ENCODE assay signal across 2 cellular contexts in the genomic region with DNA sequence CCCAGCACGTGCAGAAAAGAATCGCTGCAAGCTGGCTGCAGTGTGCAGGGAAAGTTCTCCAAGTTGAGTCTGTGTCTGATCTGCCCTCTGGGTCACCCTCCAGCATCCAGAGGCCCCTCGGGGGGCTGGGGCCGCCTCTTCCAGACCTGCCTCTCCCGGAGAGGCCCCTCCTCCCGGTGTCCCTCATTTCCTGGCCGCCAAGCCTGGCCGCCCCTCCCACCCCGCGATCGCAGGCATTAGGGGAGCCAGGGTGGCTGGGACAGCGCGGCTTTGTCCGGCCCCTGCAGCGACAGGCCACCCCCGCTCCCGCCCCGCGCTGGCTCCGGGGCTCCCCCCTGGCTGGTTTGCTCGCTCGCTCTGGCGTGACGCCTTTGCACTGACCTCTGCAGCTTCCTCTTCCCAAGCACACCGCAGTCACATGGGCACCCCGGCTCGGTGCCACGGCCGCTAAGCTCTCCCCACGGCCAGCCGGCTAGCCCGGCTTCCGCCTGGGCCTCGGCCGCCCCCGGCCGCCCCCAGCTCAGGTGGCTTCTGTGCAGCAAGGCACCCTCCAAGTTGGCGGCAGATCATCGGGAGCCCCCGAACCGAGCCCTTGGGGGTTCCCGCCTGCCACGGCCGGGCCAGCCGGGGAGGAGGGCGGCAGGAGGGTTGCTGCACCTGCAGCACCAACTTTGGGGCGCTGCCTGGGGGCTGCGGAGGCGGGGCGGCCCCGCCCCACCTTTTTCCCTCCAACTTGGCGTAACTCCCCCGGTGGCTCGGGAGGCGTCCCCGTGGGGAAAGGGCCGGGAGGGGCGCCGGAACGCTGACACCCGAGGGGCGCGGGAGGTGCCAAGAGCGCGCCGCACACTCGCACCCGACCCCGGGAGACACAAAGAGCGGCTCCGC.
A peak's percentile ranks its signal among the peaks of the same experiment; 100 is the strongest.
TF ChIP-seq lines count a peak whose summit lies in the region.

No MANE protein-coding gene starts in this region.

TF ChIP-seq in WTC11, 78 proteins besides CTCF, POLR2A, EP300 and RAD21 (continued from another document):
- TF ChIP-seq, protein P1, sequence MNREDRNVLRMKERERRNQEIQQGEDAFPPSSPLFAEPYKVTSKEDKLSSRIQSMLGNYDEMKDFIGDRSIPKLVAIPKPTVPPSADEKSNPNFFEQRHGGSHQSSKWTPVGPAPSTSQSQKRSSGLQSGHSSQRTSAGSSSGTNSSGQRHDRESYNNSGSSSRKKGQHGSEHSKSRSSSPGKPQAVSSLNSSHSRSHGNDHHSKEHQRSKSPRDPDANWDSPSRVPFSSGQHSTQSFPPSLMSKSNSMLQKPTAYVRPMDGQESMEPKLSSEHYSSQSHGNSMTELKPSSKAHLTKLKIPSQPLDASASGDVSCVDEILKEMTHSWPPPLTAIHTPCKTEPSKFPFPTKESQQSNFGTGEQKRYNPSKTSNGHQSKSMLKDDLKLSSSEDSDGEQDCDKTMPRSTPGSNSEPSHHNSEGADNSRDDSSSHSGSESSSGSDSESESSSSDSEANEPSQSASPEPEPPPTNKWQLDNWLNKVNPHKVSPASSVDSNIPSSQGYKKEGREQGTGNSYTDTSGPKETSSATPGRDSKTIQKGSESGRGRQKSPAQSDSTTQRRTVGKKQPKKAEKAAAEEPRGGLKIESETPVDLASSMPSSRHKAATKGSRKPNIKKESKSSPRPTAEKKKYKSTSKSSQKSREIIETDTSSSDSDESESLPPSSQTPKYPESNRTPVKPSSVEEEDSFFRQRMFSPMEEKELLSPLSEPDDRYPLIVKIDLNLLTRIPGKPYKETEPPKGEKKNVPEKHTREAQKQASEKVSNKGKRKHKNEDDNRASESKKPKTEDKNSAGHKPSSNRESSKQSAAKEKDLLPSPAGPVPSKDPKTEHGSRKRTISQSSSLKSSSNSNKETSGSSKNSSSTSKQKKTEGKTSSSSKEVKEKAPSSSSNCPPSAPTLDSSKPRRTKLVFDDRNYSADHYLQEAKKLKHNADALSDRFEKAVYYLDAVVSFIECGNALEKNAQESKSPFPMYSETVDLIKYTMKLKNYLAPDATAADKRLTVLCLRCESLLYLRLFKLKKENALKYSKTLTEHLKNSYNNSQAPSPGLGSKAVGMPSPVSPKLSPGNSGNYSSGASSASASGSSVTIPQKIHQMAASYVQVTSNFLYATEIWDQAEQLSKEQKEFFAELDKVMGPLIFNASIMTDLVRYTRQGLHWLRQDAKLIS (CRISPR knock-in tag; IDR thresholded peaks at IDR 0.05; ENCODE audit: borderline replicate concordance): no peak
- TF ChIP-seq ZNF317 (CRISPR knock-in tag; IDR thresholded peaks at IDR 0.05; ENCODE audit: borderline replicate concordance, low read depth) (no peak), MYBL2 (CRISPR knock-in tag; IDR thresholded peaks at IDR 0.05) (0 out of 2 replicates have a peak, but pooled peaks have one; percentile 69), NR2C2 (CRISPR knock-in tag; IDR thresholded peaks at IDR 0.05) (no peak), SMAD3 (CRISPR knock-in tag; IDR thresholded peaks at IDR 0.05; ENCODE audit: borderline replicate concordance) (no peak)
- TF ChIP-seq, protein P2, sequence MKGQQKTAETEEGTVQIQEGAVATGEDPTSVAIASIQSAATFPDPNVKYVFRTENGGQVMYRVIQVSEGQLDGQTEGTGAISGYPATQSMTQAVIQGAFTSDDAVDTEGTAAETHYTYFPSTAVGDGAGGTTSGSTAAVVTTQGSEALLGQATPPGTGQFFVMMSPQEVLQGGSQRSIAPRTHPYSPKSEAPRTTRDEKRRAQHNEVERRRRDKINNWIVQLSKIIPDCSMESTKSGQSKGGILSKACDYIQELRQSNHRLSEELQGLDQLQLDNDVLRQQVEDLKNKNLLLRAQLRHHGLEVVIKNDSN (CRISPR knock-in tag; IDR thresholded peaks at IDR 0.05): peak; percentile 75
- TF ChIP-seq, protein P3, sequence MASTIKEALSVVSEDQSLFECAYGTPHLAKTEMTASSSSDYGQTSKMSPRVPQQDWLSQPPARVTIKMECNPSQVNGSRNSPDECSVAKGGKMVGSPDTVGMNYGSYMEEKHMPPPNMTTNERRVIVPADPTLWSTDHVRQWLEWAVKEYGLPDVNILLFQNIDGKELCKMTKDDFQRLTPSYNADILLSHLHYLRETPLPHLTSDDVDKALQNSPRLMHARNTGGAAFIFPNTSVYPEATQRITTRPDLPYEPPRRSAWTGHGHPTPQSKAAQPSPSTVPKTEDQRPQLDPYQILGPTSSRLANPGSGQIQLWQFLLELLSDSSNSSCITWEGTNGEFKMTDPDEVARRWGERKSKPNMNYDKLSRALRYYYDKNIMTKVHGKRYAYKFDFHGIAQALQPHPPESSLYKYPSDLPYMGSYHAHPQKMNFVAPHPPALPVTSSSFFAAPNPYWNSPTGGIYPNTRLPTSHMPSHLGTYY (CRISPR knock-in tag; IDR thresholded peaks at IDR 0.05): no peak
- TF ChIP-seq, protein P4, sequence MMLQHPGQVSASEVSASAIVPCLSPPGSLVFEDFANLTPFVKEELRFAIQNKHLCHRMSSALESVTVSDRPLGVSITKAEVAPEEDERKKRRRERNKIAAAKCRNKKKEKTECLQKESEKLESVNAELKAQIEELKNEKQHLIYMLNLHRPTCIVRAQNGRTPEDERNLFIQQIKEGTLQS (CRISPR knock-in tag; conservative IDR thresholded peaks at IDR 0.05): no peak

TF ChIP-seq in HepG2, 621 proteins besides CTCF, POLR2A, EP300 and RAD21 (continued from another document and continues in another):
- peak; percentile 97 for TF ChIP-seq ZNF703 (CRISPR knock-in tag; IDR thresholded peaks at IDR 0.05; ENCODE audit: borderline replicate concordance)
- TF ChIP-seq ZBTB7A (CRISPR knock-in tag; IDR thresholded peaks at IDR 0.05): 0 out of 2 replicates have a peak, but pooled peaks have one; percentile 17
- no peak; the same call in 1 of the 2 replicates for TF ChIP-seq ZSCAN31 (CRISPR knock-in tag; IDR thresholded peaks at IDR 0.05; ENCODE audit: low read depth)
- TF ChIP-seq DNMT3B (CRISPR knock-in tag; conservative IDR thresholded peaks at IDR 0.05): no peak
- TF ChIP-seq TP53 (CRISPR knock-in tag; conservative IDR thresholded peaks at IDR 0.05): no peak
- TF ChIP-seq, protein P5, sequence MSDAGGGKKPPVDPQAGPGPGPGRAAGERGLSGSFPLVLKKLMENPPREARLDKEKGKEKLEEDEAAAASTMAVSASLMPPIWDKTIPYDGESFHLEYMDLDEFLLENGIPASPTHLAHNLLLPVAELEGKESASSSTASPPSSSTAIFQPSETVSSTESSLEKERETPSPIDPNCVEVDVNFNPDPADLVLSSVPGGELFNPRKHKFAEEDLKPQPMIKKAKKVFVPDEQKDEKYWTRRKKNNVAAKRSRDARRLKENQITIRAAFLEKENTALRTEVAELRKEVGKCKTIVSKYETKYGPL (CRISPR knock-in tag; IDR thresholded peaks at IDR 0.05): peak; percentile 76
- peak; percentile 62; the same call in 1 of the 2 replicates for TF ChIP-seq ZFP36L1 (CRISPR knock-in tag; IDR thresholded peaks at IDR 0.05)
- TF ChIP-seq ONECUT2 (CRISPR knock-in tag; IDR thresholded peaks at IDR 0.05): peak; percentile 17; the same call in 1 of the 2 replicates
- TF ChIP-seq PAX8 (CRISPR knock-in tag; IDR thresholded peaks at IDR 0.05; ENCODE audit: borderline replicate concordance): no peak
- TF ChIP-seq MTA1 (CRISPR knock-in tag; IDR thresholded peaks at IDR 0.05; ENCODE audit: borderline replicate concordance): peak; percentile 93; the same call in 1 of the 2 replicates
- TF ChIP-seq, protein P6, sequence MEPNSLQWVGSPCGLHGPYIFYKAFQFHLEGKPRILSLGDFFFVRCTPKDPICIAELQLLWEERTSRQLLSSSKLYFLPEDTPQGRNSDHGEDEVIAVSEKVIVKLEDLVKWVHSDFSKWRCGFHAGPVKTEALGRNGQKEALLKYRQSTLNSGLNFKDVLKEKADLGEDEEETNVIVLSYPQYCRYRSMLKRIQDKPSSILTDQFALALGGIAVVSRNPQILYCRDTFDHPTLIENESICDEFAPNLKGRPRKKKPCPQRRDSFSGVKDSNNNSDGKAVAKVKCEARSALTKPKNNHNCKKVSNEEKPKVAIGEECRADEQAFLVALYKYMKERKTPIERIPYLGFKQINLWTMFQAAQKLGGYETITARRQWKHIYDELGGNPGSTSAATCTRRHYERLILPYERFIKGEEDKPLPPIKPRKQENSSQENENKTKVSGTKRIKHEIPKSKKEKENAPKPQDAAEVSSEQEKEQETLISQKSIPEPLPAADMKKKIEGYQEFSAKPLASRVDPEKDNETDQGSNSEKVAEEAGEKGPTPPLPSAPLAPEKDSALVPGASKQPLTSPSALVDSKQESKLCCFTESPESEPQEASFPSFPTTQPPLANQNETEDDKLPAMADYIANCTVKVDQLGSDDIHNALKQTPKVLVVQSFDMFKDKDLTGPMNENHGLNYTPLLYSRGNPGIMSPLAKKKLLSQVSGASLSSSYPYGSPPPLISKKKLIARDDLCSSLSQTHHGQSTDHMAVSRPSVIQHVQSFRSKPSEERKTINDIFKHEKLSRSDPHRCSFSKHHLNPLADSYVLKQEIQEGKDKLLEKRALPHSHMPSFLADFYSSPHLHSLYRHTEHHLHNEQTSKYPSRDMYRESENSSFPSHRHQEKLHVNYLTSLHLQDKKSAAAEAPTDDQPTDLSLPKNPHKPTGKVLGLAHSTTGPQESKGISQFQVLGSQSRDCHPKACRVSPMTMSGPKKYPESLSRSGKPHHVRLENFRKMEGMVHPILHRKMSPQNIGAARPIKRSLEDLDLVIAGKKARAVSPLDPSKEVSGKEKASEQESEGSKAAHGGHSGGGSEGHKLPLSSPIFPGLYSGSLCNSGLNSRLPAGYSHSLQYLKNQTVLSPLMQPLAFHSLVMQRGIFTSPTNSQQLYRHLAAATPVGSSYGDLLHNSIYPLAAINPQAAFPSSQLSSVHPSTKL (CRISPR knock-in tag; IDR thresholded peaks at IDR 0.05): no peak
- peak; percentile 93 for TF ChIP-seq ZIK1 (CRISPR knock-in tag; IDR thresholded peaks at IDR 0.05; ENCODE audit: borderline replicate concordance, low read depth)
- TF ChIP-seq MED13 (CRISPR knock-in tag; IDR thresholded peaks at IDR 0.05): peak; percentile 65; the same call in 1 of the 2 replicates
- TF ChIP-seq GATA4 (IDR thresholded peaks at IDR 0.05; ENCODE audit: borderline replicate concordance, low read depth): 0 out of 2 replicates have a peak, but pooled peaks have one; percentile 38
- TF ChIP-seq PLRG1 (conservative IDR thresholded peaks at IDR 0.05): no peak
- no peak for TF ChIP-seq SP140L (CRISPR knock-in tag; IDR thresholded peaks at IDR 0.05; ENCODE audit: borderline replicate concordance)
- TF ChIP-seq SMC3 (IDR thresholded peaks at IDR 0.05; ENCODE audit: low read length): no peak
- TF ChIP-seq, protein P7, sequence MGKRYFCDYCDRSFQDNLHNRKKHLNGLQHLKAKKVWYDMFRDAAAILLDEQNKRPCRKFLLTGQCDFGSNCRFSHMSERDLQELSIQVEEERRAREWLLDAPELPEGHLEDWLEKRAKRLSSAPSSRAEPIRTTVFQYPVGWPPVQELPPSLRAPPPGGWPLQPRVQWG (CRISPR knock-in tag; IDR thresholded peaks at IDR 0.05; ENCODE audit: borderline replicate concordance, low read depth): no peak
- TF ChIP-seq, protein P8, sequence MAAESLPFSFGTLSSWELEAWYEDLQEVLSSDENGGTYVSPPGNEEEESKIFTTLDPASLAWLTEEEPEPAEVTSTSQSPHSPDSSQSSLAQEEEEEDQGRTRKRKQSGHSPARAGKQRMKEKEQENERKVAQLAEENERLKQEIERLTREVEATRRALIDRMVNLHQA (CRISPR knock-in tag; IDR thresholded peaks at IDR 0.05): no peak
- no peak for TF ChIP-seq IKZF1 (IDR thresholded peaks at IDR 0.05)
- TF ChIP-seq, protein P9, sequence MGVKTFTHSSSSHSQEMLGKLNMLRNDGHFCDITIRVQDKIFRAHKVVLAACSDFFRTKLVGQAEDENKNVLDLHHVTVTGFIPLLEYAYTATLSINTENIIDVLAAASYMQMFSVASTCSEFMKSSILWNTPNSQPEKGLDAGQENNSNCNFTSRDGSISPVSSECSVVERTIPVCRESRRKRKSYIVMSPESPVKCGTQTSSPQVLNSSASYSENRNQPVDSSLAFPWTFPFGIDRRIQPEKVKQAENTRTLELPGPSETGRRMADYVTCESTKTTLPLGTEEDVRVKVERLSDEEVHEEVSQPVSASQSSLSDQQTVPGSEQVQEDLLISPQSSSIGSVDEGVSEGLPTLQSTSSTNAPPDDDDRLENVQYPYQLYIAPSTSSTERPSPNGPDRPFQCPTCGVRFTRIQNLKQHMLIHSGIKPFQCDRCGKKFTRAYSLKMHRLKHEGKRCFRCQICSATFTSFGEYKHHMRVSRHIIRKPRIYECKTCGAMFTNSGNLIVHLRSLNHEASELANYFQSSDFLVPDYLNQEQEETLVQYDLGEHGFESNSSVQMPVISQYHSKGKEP (CRISPR knock-in tag; IDR thresholded peaks at IDR 0.05): peak; percentile 68; the same call in 1 of the 2 replicates
- TF ChIP-seq ZNF468 (CRISPR knock-in tag; IDR thresholded peaks at IDR 0.05): no peak
- peak; percentile 86; the same call in 1 of the 2 replicates for TF ChIP-seq TMF1 (CRISPR knock-in tag; IDR thresholded peaks at IDR 0.05; ENCODE audit: low read depth)
- TF ChIP-seq, protein P10, sequence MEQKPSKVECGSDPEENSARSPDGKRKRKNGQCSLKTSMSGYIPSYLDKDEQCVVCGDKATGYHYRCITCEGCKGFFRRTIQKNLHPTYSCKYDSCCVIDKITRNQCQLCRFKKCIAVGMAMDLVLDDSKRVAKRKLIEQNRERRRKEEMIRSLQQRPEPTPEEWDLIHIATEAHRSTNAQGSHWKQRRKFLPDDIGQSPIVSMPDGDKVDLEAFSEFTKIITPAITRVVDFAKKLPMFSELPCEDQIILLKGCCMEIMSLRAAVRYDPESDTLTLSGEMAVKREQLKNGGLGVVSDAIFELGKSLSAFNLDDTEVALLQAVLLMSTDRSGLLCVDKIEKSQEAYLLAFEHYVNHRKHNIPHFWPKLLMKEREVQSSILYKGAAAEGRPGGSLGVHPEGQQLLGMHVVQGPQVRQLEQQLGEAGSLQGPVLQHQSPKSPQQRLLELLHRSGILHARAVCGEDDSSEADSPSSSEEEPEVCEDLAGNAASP (CRISPR knock-in tag; IDR thresholded peaks at IDR 0.05; ENCODE audit: borderline replicate concordance): no peak
- 0 out of 2 replicates have a peak, but pooled peaks have one; percentile 73 for TF ChIP-seq KLF15 (CRISPR knock-in tag; IDR thresholded peaks at IDR 0.05; ENCODE audit: borderline replicate concordance)
- TF ChIP-seq RFX1 (IDR thresholded peaks at IDR 0.05): no peak
- no peak for TF ChIP-seq PAF1 (CRISPR knock-in tag; IDR thresholded peaks at IDR 0.05)
- TF ChIP-seq ZNF12 (CRISPR knock-in tag; IDR thresholded peaks at IDR 0.05): peak; percentile 66; the same call in 1 of the 2 replicates
- TF ChIP-seq SNAPC2 (CRISPR knock-in tag; IDR thresholded peaks at IDR 0.05): peak; percentile 60; the same call in 1 of the 2 replicates
- no peak; the same call in 1 of the 2 replicates for TF ChIP-seq ZC3H13 (CRISPR knock-in tag; IDR thresholded peaks at IDR 0.05)
- peak; percentile 48; the same call in 1 of the 2 replicates for TF ChIP-seq THAP11 (CRISPR knock-in tag; IDR thresholded peaks at IDR 0.05)
- no peak; the same call in 1 of the 2 replicates for TF ChIP-seq ZNF256 (CRISPR knock-in tag; conservative IDR thresholded peaks at IDR 0.05)
- TF ChIP-seq FOXM1 (CRISPR knock-in tag; IDR thresholded peaks at IDR 0.05): 0 out of 2 replicates have a peak, but pooled peaks have one; percentile 39
- TF ChIP-seq ZFAT (CRISPR knock-in tag; conservative IDR thresholded peaks at IDR 0.05): peak; percentile 77; the same call in 1 of the 2 replicates
- TF ChIP-seq ZNF484 (CRISPR knock-in tag; IDR thresholded peaks at IDR 0.05; ENCODE audit: borderline replicate concordance, low read depth): no peak
- peak; percentile 93 for TF ChIP-seq ZNF543 (CRISPR knock-in tag; IDR thresholded peaks at IDR 0.05)
- no peak for TF ChIP-seq RBAK (CRISPR knock-in tag; IDR thresholded peaks at IDR 0.05)
- TF ChIP-seq ZNF367 (CRISPR knock-in tag; IDR thresholded peaks at IDR 0.05; ENCODE audit: borderline replicate concordance): peak; percentile 81; the same call in 1 of the 2 replicates
